In the genomic region with DNA sequence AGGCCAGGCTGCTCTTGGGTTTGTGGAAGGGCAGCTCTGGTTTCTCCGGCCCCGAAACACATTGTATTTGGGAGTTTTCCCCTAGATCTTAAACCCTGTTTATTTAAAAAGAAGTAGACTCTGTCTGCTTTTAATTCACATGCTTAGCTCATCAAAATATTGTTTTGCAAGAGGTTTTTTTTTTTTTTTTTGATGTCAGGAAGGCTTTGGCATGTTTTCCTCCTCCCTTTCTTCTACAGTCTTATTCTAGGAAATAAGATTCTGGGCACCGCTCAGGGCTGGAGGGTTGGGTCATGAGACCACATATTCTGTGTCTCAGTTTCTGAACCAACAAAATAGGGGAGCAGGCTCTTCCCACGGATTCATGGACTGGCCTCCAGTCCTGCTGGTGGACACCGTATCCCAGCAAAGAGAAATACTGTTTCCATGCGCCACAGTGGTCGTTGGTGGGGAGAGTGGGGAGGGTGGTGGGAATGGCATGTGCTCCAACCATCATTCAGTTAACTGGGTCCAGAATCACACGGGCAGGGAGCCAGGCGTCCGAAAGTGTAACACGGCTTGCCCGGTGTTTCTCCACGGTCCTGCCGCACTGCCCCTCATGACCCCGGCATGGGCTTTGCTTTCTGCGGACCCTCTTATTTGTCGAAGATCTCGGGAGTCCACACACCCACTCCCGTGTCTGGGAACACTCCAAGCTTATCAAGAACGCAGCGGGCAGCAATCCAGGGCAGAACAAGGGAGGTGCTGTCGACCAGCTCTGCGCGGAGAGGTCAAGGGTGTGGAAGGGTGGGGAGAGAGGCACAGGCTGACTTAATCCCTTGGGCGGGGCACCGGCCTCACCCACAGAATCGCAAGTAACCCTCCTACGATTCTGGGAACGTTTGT, we compare ENCODE assay signal across 9 cellular contexts.
A peak's percentile ranks its signal among the peaks of the same experiment; 100 is the strongest.
DNase-seq lines count a peak whose midpoint lies in the region; ATAC-seq and TF ChIP-seq lines count a peak whose summit lies in the region.
"Had no signal": no experiment of that assay in that cellular context is flagged by ENCODE, and none has a peak within 500 bp of the region (broad histone marks: within the 10 kb centered on the region; RNA-seq: fewer than 3 reads in every experiment).

No MANE protein-coding gene starts in this region.

- H3K9me3 ChIP-seq in hepatocyte (ENCODE audit: low read depth) = no peaks in the 10 kb centered on the region

- H3K36me3 ChIP-seq in hepatocyte (replicated peaks; ENCODE audit: insufficient read depth, low read depth) = no peaks in the 10 kb centered on the region

- H3K27me3 ChIP-seq in hepatocyte = no peaks in the 10 kb centered on the region

- no peak overlapping the region for H3K4me3 ChIP-seq in hepatocyte
- no peak overlapping the region for H3K4me3 ChIP-seq in skin epidermis

- H3K4me3 Mint-ChIP-seq in brain (peak overlapping the region in 1 of 5 experiments; percentile 57), T-cell (no peak overlapping the region)

- no peaks in the 10 kb centered on the region for H3K27me3 Mint-ChIP-seq in brain
- H3K27me3 Mint-ChIP-seq in T-cell = peaks cover 0 to 4% of the 10 kb centered on the region in 2 donors

- H3K9me2 ChIP-seq in hepatocyte (replicated peaks; ENCODE audit: insufficient read depth) = no peaks in the 10 kb centered on the region

- H4K20me1 ChIP-seq in hepatocyte (ENCODE audit: insufficient read depth, poor library complexity, severe bottlenecking) = no peaks in the 10 kb centered on the region

- TF ChIP-seq CTCF in brain (conservative IDR thresholded peaks at IDR 0.05) (no peak), hepatocyte (IDR thresholded peaks at IDR 0.05; ENCODE audit: poor library complexity) (no peak)

- H3K27ac Mint-ChIP-seq in brain = peak overlapping the region in 4 of 5 experiments; percentile 49 to 93 (median 78)
- H3K27ac Mint-ChIP-seq in T-cell = no peak overlapping the region

- H2AFZ ChIP-seq in hepatocyte = no peak overlapping the region

- POLR2A ChIA-PET in T-cell (lab: Charles Lee) = no interaction called here

- CTCF ChIA-PET in T-cell (lab: Charles Lee) = no interaction called here

- WGBS in hepatocyte (ENCODE audit: low lambda C conversion rate, missing lambda C conversion rate) = 65% methylated on average over 29 of the region's 29 CpGs

- no peak for ATAC-seq in GM18858 (IDR thresholded peaks at IDR 0.05; ENCODE audit: unreplicated experiment)
- ATAC-seq in T-cell (replicated peaks in 1 of 4) = no peak

- H3K4me1 ChIP-seq in hepatocyte (ENCODE audit: insufficient read depth) = peaks cover 23% of the 10 kb centered on the region

- H3K9me3 Mint-ChIP-seq in brain (no peaks in the 10 kb centered on the region), T-cell (no peaks in the 10 kb centered on the region)

- peak overlapping the region; percentile 29 for H3K4me2 ChIP-seq in hepatocyte

- H3K4me1 Mint-ChIP-seq in brain (peaks cover 90% of the 10 kb centered on the region), T-cell (no peaks in the 10 kb centered on the region)

- DNase-seq in GM03348 (ENCODE audit: low spot score) (peak; percentile 76), hepatocyte (ENCODE audit: low spot score) (peak; percentile 34), COR-L47 (lab: John Stamatoyannopoulos, UW) (no peak), T-cell (no peak)
- DNase-seq in activated T-cell treated with anti-CD3 and anti-CD28 coated beads, Interleukin-2, amount 50 U/mL, for 48 hours = no peak
- DNase-seq: MM.1S had no signal

- H3K79me2 ChIP-seq in hepatocyte = no peaks in the 10 kb centered on the region

- H3K27ac ChIP-seq in hepatocyte (peak overlapping the region; percentile 49), skin epidermis (peak overlapping the region in 18 of 21 experiments; percentile 31 to 88 (median 66))

- no peaks in the 10 kb centered on the region for H3K36me3 Mint-ChIP-seq in brain
- no peaks in the 10 kb centered on the region for H3K36me3 Mint-ChIP-seq in T-cell

Comparison
In these comparisons a context has a peak if more than half of its experiments do, and no peak if none do; other contexts are left out.
1. DNase-seq: peak in GM03348 (single experiment) and hepatocyte (single experiment); none in COR-L47 (single experiment), T-cell (0 of 34) and activated T-cell treated with anti-CD3 and anti-CD28 coated beads, Interleukin-2, amount 50 U/mL, for 48 hours (0 of 2).
2. H3K27ac Mint-ChIP-seq: peak in brain (4 of 5); none in T-cell (0 of 2).